Comparison of ENCODE assay signal across 11 cellular contexts in genomic region chr11:12207384-12208150, GRCh38.
DNase-seq lines count a peak whose midpoint lies in the region; ATAC-seq and TF ChIP-seq lines count a peak whose summit lies in the region.
"Had no signal": no experiment of that assay in that cellular context is flagged by ENCODE, and none has a peak within 500 bp of the region (broad histone marks: within the 10 kb centered on the region; RNA-seq: fewer than 3 reads in every experiment).

No MANE protein-coding gene starts in this region.

- in situ Hi-C loops in G401 (cut with HindIII; ENCODE audit: low sequenced_read_pairs) = no loop called here

- H3K27me3 ChIP-seq in testis = no peaks in the 10 kb centered on the region
- H3K27me3 ChIP-seq: breast epithelium, upper lobe of left lung had no signal

- intact Hi-C loops in testis (cut with DNase I; ENCODE audit: low total_unique reads) = no loop called here

- DNase-seq in AG08395 (ENCODE audit: low spot score) (peak; percentile 64), astrocyte of the hippocampus (ENCODE audit: low read depth, low spot score) (peak; percentile 84), renal cortical epithelial cell (ENCODE audit: low read depth) (peak; percentile 31), DMS 273 (lab: John Stamatoyannopoulos, UW; ENCODE audit: unreplicated experiment) (no peak), SIG-M5 treated with dmso at 0.1 percent for 504 hours (lab: John Stamatoyannopoulos, UW; ENCODE audit: unreplicated experiment) (no peak), G401 (ENCODE audit: low spot score) (no peak), testis (no peak)
- DNase-seq: NCI-H146, upper lobe of left lung had no signal

- H3K9me3 ChIP-seq in testis = no peaks in the 10 kb centered on the region
- H3K9me3 ChIP-seq: breast epithelium, upper lobe of left lung had no signal

- no peak overlapping the region for H3K4me3 ChIP-seq in testis
- H3K4me3 ChIP-seq: breast epithelium, upper lobe of left lung had no signal

- H3K36me3 ChIP-seq in testis (ENCODE audit: low read depth, missing control alignments) = no peaks in the 10 kb centered on the region
- H3K36me3 ChIP-seq: breast epithelium had no signal

- WGBS in testis, 2 donors = 83 to 96% methylated on average over 9 of the region's 9 CpGs

- H3K27ac ChIP-seq in testis = peak overlapping the region in 1 of 2 donors; percentile 2
- H3K27ac ChIP-seq: breast epithelium, upper lobe of left lung had no signal

- TF ChIP-seq CTCF in testis (IDR thresholded peaks at IDR 0.05) = no peak

- TF ChIP-seq POLR2A in testis (IDR thresholded peaks at IDR 0.05) = no peak

- peak; percentile 62 for ATAC-seq in HG02852 (IDR thresholded peaks at IDR 0.05; ENCODE audit: unreplicated experiment)

- no peaks in the 10 kb centered on the region for H3K4me1 ChIP-seq in testis
- H3K4me1 ChIP-seq: breast epithelium, upper lobe of left lung had no signal

Comparison
In these comparisons a context has a peak if more than half of its experiments do, and no peak if none do; other contexts are left out.
1. DNase-seq: peak in AG08395 (single experiment), astrocyte of the hippocampus (single experiment) and renal cortical epithelial cell (single experiment); none in DMS 273 (single experiment), SIG-M5 treated with dmso at 0.1 percent for 504 hours (single experiment), G401 (single experiment) and testis (single experiment).